Comparison of ENCODE assay signal across 26 cellular contexts in the genomic region with DNA sequence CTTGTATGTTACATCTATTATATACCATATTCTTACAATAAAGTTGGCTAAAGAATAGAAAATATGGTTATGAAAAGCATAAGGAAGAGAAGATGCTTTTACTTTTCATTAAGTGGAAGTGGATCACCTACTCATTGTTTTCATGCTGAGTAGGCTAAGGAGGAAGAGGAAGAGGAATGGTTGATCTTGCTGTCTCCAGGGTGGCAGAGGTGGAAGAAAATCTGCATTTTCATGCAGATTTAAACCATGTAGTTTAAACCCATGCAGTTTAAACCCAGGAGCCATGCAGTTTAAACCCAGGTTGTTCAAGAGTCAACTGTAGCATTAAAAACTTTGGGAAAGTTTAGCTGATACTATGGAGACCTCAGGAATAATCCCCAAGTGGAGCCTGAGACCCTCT.
"Had no signal": no experiment of that assay in that cellular context is flagged by ENCODE, and none has a peak within 500 bp of the region (broad histone marks: within the 10 kb centered on the region; RNA-seq: fewer than 3 reads in every experiment).

No MANE protein-coding gene starts in this region.

- H3K4me3 ChIP-seq: coronary artery, esophagus squamous epithelium, gastrocnemius medialis, heart left ventricle, hepatocyte, left lung, lower lobe of right lung, mucosa of descending colon had no signal

- H3K4me3 Mint-ChIP-seq: effector memory CD8-positive, alpha-beta T cell; endodermal cell; immature natural killer cell; mesothelial cell of epicardium; naive B cell had no signal

- H2AFZ ChIP-seq: hepatocyte had no signal

- ATAC-seq: effector memory CD8-positive, alpha-beta T cell; esophagus mucosa; gastrocnemius medialis; heart left ventricle; left cardiac atrium; left lung; left ventricle myocardium superior; lower lobe of right lung; mucosa of descending colon had no signal

- H3K4me1 Mint-ChIP-seq: endodermal cell, immature natural killer cell, mesothelial cell of epicardium, naive B cell had no signal

- H3K4me1 ChIP-seq: esophagus squamous epithelium, gastrocnemius medialis, heart left ventricle, left lung, lower lobe of right lung had no signal

- H3K27ac ChIP-seq: coronary artery, epithelial cell of prostate, esophagus squamous epithelium, gastrocnemius medialis, heart left ventricle, hepatocyte, left lung, lower lobe of right lung had no signal

- H3K36me3 ChIP-seq: esophagus squamous epithelium, gastrocnemius medialis, heart left ventricle, left lung, lower lobe of right lung had no signal

- H3K27me3 Mint-ChIP-seq: effector memory CD8-positive, alpha-beta T cell; naive B cell had no signal

- H3K27ac Mint-ChIP-seq: effector memory CD8-positive, alpha-beta T cell; endodermal cell; immature natural killer cell; mesothelial cell of epicardium; naive B cell had no signal

- H3K36me3 Mint-ChIP-seq: mesothelial cell of epicardium, naive B cell had no signal

- DNase-seq: effector CD8-positive, alpha-beta T cell; effector memory CD8-positive, alpha-beta T cell; endodermal cell; erythroblast; esophagus squamous epithelium; foreskin fibroblast; foreskin melanocyte; gastrocnemius medialis; heart left ventricle; hypothalamus; immature natural killer cell; islet precursor cell; kidney; kidney glomerular epithelial cell; left cardiac atrium; left lung; left ventricle myocardium superior; lower lobe of right lung; mesenchymal stem cell; mucosa of descending colon; naive B cell had no signal

- H3K9me3 Mint-ChIP-seq: endodermal cell, mesothelial cell of epicardium had no signal

- H3K27me3 ChIP-seq: esophagus squamous epithelium, gastrocnemius medialis, heart left ventricle, hepatocyte, left lung had no signal

- H3K79me2 ChIP-seq: hepatocyte had no signal

- H3K9me3 ChIP-seq: esophagus squamous epithelium, gastrocnemius medialis, heart left ventricle, lower lobe of right lung, mucosa of descending colon had no signal

- H3K4me2 ChIP-seq: hepatocyte had no signal
